ENCODE assay signal across 12 cellular contexts in genomic region chr4:3316146-3316545, GRCh38.
"Had no signal": no experiment of that assay in that cellular context is flagged by ENCODE, and none has a peak within 500 bp of the region (broad histone marks: within the 10 kb centered on the region; RNA-seq: fewer than 3 reads in every experiment).

No MANE protein-coding gene starts in this region.

- DNase-seq: activated CD4-positive, alpha-beta T cell treated with anti-CD3 and anti-CD28 coated beads for 1 hour; amniotic stem cell; dermis blood vessel endothelial cell; esophagus squamous epithelium; foreskin fibroblast; lower lobe of right lung; midbrain; stimulated activated CD4-positive, alpha-beta T cell treated with anti-CD3 and anti-CD28 coated beads, Interleukin-4, amount 100 ng/mL, for 1 hour; uterus had no signal

- H3K27ac ChIP-seq: esophagus squamous epithelium, lower lobe of right lung, prostate gland, stomach, thoracic aorta, uterus had no signal

- ATAC-seq: lower lobe of right lung had no signal

- H3K4me1 ChIP-seq: prostate gland, uterus had no signal

- H3K4me3 ChIP-seq: esophagus squamous epithelium, lower lobe of right lung, prostate gland, stomach, thoracic aorta, uterus had no signal

- H3K9me3 ChIP-seq: esophagus squamous epithelium, lower lobe of right lung, prostate gland, stomach, thoracic aorta, uterus had no signal

- H3K36me3 ChIP-seq: prostate gland, uterus had no signal

- H3K27me3 ChIP-seq: esophagus squamous epithelium, stomach, uterus had no signal
